Comparison of ENCODE assay signal across 8 cellular contexts in the genomic region with DNA sequence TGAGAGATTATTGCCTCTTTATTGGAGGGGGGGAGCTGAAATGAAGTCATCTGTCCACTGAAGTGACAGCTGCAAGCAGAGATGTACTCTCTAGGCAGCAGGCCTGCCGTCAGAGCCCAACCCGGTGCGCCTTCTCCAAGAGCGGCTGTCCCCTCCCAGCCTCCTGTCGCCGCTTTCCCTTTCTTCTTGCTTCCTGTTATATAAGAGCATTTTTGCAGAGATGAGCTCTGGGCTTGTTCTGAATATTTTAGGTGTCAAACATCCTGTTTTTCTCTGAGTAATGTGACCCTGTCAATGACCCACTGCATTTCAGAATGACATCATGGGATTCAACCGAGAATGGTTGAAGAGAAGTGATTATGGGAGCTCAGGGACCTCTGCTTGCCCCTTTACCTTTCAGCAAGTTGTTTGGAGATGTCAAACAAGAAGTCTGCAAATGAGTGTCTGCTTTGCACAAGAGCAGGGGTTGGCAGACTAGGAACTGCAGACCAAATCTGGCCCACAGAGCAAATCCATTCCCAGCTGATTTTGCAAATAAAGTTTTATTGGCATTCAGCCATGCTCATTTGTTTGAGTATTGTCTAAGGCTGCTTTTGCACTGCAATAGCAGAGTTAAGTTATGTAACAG.
DNase-seq lines count a peak whose midpoint lies in the region; ATAC-seq and TF ChIP-seq lines count a peak whose summit lies in the region.

No MANE protein-coding gene starts in this region.

- H3K4me1 ChIP-seq in A673 (ENCODE audit: insufficient read depth, low read length, poor library complexity, severe bottlenecking) (peaks cover 3% of the 10 kb centered on the region), liver (ENCODE audit: control insufficient read depth in 4 of 4, insufficient read depth in 4 of 4, low read length in 3 of 4) (peaks cover 0 to 3% (median 0%) of the 10 kb centered on the region in 4 donors)

- H3K27ac ChIP-seq in A673 (ENCODE audit: low read depth, low read length, poor library complexity, severe bottlenecking) (no peak overlapping the region), liver (ENCODE audit: low read depth in 1 of 2, low read length in 2 of 2) (peak overlapping the region; percentile 12 to 26)

- no TSS peak for BruUV-seq in A673 (replicated peaks; lab: Mats Ljungman, UMichigan)

- H3K36me3 ChIP-seq in A673 (ENCODE audit: insufficient read depth, low read length, poor library complexity, severe bottlenecking) (no peaks in the 10 kb centered on the region), MG63 (no peaks in the 10 kb centered on the region), liver (ENCODE audit: control insufficient read depth in 4 of 4, insufficient read depth in 3 of 4, low read depth in 1 of 4, low read length in 3 of 4) (no peaks in the 10 kb centered on the region), H7 (replicated peaks; ENCODE audit: control insufficient read depth, insufficient read depth, low read length) (no peaks in the 10 kb centered on the region)

- POLR2A ChIA-PET in A673 (lab: Charles Lee; ENCODE audit: low non-redundant PET), result no interaction called here

- H3K4me3 ChIP-seq in A673 (ENCODE audit: low read depth, low read length, poor library complexity, severe bottlenecking), result no peak overlapping the region
- no peak overlapping the region for H3K4me3 ChIP-seq in MG63
- H3K4me3 ChIP-seq in liver (ENCODE audit: low read depth in 1 of 3, low read length in 3 of 3), result no peak overlapping the region
- no peak overlapping the region for H3K4me3 ChIP-seq in H7 (ENCODE audit: insufficient read depth, low read depth, low read length)

- H3K9me3 ChIP-seq in A673 (ENCODE audit: low read depth, low read length, poor library complexity, severe bottlenecking), result no peaks in the 10 kb centered on the region
- no peaks in the 10 kb centered on the region for H3K9me3 ChIP-seq in MG63
- no peaks in the 10 kb centered on the region for H3K9me3 ChIP-seq in liver (ENCODE audit: control insufficient read depth in 4 of 4, low read length in 3 of 4)

- intact Hi-C loops in A673 (cut with micrococcal nuclease; ENCODE audit: unreplicated experiment), result no loop called here

- WGBS in liver, result 48% methylated on average over 7 of the region's 7 CpGs

- TF ChIP-seq CTCF in A673 (conservative IDR thresholded peaks at IDR 0.05; ENCODE audit: low read depth, low read length) (no peak), liver (IDR thresholded peaks at IDR 0.05; ENCODE audit: low read depth, low read length, missing input control) (no peak)

- ATAC-seq in HG02973 (IDR thresholded peaks at IDR 0.05; ENCODE audit: unreplicated experiment) (no peak), GM18502 (IDR thresholded peaks at IDR 0.05; ENCODE audit: poor library complexity, unreplicated experiment) (no peak)

- TF ChIP-seq RAD21 in liver (IDR thresholded peaks at IDR 0.05), result no peak

- H3K27me3 ChIP-seq in A673 (replicated peaks; ENCODE audit: insufficient read depth, low read depth, low read length, poor library complexity), result no peaks in the 10 kb centered on the region
- no peaks in the 10 kb centered on the region for H3K27me3 ChIP-seq in MG63
- H3K27me3 ChIP-seq in liver (ENCODE audit: control insufficient read depth in 4 of 4, insufficient read depth in 4 of 4, low read length in 3 of 4), result peaks cover 0 to 2% (median 0%) of the 10 kb centered on the region in 4 donors
- H3K27me3 ChIP-seq in H7 (ENCODE audit: control insufficient read depth, insufficient read depth, low read length), result no peaks in the 10 kb centered on the region

- DNase-seq in A673 (ENCODE audit: low spot score), result peak; percentile 60
- DNase-seq in MG63, result peak; percentile 3
- peak; percentile 53 for DNase-seq in amniotic stem cell (lab: John Stamatoyannopoulos, UW)
- DNase-seq in foreskin melanocyte, result no peak
- no peak for DNase-seq in H7

- CTCF ChIA-PET in A673 (lab: Charles Lee), result no interaction called here

- no peak overlapping the region for H3K9ac ChIP-seq in liver (ENCODE audit: low read depth in 1 of 2, low read length in 2 of 2)

TF ChIP-seq in liver, 16 proteins besides CTCF, POLR2A, EP300 and RAD21:
- TF ChIP-seq, protein P1, sequence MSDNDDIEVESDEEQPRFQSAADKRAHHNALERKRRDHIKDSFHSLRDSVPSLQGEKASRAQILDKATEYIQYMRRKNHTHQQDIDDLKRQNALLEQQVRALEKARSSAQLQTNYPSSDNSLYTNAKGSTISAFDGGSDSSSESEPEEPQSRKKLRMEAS (IDR thresholded peaks at IDR 0.05), result no peak
- TF ChIP-seq SP1 (IDR thresholded peaks at IDR 0.05), result no peak
- TF ChIP-seq, protein P2, sequence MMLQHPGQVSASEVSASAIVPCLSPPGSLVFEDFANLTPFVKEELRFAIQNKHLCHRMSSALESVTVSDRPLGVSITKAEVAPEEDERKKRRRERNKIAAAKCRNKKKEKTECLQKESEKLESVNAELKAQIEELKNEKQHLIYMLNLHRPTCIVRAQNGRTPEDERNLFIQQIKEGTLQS (IDR thresholded peaks at IDR 0.05), result peak; percentile 13

Comparison
In these comparisons a context has a peak if more than half of its experiments do, and no peak if none do; other contexts are left out.
1. DNase-seq: peak in A673 (single experiment), MG63 (single experiment) and amniotic stem cell (single experiment); none in foreskin melanocyte (single experiment) and H7 (single experiment).